ENCODE assay signal across 12 cellular contexts in the genomic region with DNA sequence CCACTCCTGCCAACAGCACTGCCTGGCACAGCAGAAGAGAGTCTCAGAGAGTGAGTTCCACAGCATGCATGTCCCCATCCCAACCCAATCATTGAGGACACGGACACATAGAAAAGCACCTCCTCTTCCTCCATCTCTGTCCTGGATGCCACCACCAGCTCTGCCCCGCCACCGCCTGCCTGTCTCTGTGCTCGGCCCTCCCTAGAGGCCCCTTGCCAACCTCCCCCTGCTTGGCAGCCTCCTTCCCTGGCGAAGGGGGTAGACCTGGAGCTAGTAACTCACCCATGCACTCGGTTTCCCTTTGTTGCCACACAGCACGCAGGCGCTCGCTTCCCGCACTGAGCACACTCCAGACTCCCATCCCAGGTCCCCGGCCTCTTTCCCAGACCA.
"Had no signal": no experiment of that assay in that cellular context is flagged by ENCODE, and none has a peak within 500 bp of the region (broad histone marks: within the 10 kb centered on the region; RNA-seq: fewer than 3 reads in every experiment).

No MANE protein-coding gene starts in this region.

- H3K9me3 ChIP-seq: thoracic aorta had no signal

- H3K4me3 ChIP-seq: psoas muscle, thoracic aorta had no signal

- H3K36me3 ChIP-seq: thoracic aorta, WERI-Rb-1 had no signal

- H3K27ac ChIP-seq: psoas muscle, thoracic aorta, WERI-Rb-1 had no signal

- H3K4me1 ChIP-seq: psoas muscle had no signal

- DNase-seq: activated CD4-positive, alpha-beta memory T cell treated with anti-CD3 and anti-CD28 coated beads for 36 hours; activated naive CD8-positive, alpha-beta T cell treated with anti-CD3 and anti-CD28 coated beads for 36 hours; cerebellar nuclear complex; effector memory CD4-positive, alpha-beta T cell; mammary epithelial cell; occipital lobe; psoas muscle; stimulated activated CD4-positive, alpha-beta T cell treated with anti-CD3 and anti-CD28 coated beads, Interleukin-2, amount 100 ng/mL, for 24 hours had no signal

- ATAC-seq: left lobe of liver, psoas muscle, sciatic nerve had no signal
